Comparison of ENCODE assay signal across 1 cellular context in genomic region chr19:45149129-45149528, GRCh38.
TF ChIP-seq lines count a peak whose summit lies in the region.

No MANE protein-coding gene starts in this region.

TF ChIP-seq in HCT116, 20 proteins besides CTCF, POLR2A, EP300 and RAD21 (continued from another document):
- TF ChIP-seq REST (IDR thresholded peaks at IDR 0.05; ENCODE audit: low read depth) (no peak), MAX (IDR thresholded peaks at IDR 0.05) (no peak), POLR2AphosphoS5 (IDR thresholded peaks at IDR 0.05; ENCODE audit: low read depth, low read length) (no peak), JUND (IDR thresholded peaks at IDR 0.05) (no peak), YY1 (IDR thresholded peaks at IDR 0.05; ENCODE audit: extremely low read depth, insufficient replicate concordance, low read depth, low read length) (no peak), ZFX (IDR thresholded peaks at IDR 0.05) (no peak), CEBPB (IDR thresholded peaks at IDR 0.05; ENCODE audit: low read depth) (no peak), ZBTB33 (IDR thresholded peaks at IDR 0.05; ENCODE audit: extremely low read depth, insufficient replicate concordance, low read length) (no peak), ELF1 (IDR thresholded peaks at IDR 0.05; ENCODE audit: borderline replicate concordance, low read depth) (no peak), SP1 (IDR thresholded peaks at IDR 0.05; ENCODE audit: low read depth) (no peak), CBX3 (IDR thresholded peaks at IDR 0.05; ENCODE audit: low read depth) (no peak), TCF7L2 (IDR thresholded peaks at IDR 0.05; ENCODE audit: borderline replicate concordance, extremely low read depth, insufficient read depth, insufficient read length) (no peak)
